20 cellular contexts compared by ENCODE assay signal in genomic region chr7:130950054-130950453, GRCh38.
"Had no signal": no experiment of that assay in that cellular context is flagged by ENCODE, and none has a peak within 500 bp of the region (broad histone marks: within the 10 kb centered on the region; RNA-seq: fewer than 3 reads in every experiment).

No MANE protein-coding gene starts in this region.

- H3K27ac ChIP-seq: gastroesophageal sphincter, tibial artery, VCaP had no signal

- ATAC-seq: effector memory CD8-positive, alpha-beta T cell; gastroesophageal sphincter; natural killer cell had no signal

- FAIRE-seq: astrocyte, endothelial cell of umbilical vein had no signal

- H3K9me3 ChIP-seq: adrenal gland, gastroesophageal sphincter, tibial artery had no signal

- H3K4me3 ChIP-seq: adrenal gland, gastroesophageal sphincter, tibial artery had no signal

- H3K27me3 ChIP-seq: adrenal gland, gastroesophageal sphincter, tibial artery had no signal

- DNase-seq: activated CD4-positive, alpha-beta T cell treated with anti-CD3 and anti-CD28 coated beads, Interleukin-2, amount 10 ng/mL, durations not matched to agents 7 days and 5 days; activated CD8-positive, alpha-beta T cell treated with anti-CD3 and anti-CD28 coated beads, Interleukin-2, amount 10 ng/mL, durations not matched to agents 7 days and 5 days; activated T-cell treated with anti-CD3 and anti-CD28 coated beads, Interleukin-2, amount 50 U/mL, for 1 hour; adrenal gland; central memory CD4-positive, alpha-beta T cell; dermis blood vessel endothelial cell; effector memory CD8-positive, alpha-beta T cell; head of caudate nucleus; hypothalamus; left ventricle myocardium superior; mammary epithelial cell; midbrain; natural killer cell; stimulated activated CD4-positive, alpha-beta T cell treated with anti-CD3 and anti-CD28 coated beads, Interleukin-4, amount 100 ng/mL, for 24 hours; stimulated activated naive CD4-positive, alpha-beta T cell treated with Interleukin-2 at 50 U/mL for 16 hours; tibial artery had no signal
